In genomic region chr2:191020742-191021381, GRCh38 we compare ENCODE assay signal across 1 cellular context.
TF ChIP-seq lines count a peak whose summit lies in the region.

No MANE protein-coding gene starts in this region.

TF ChIP-seq in HepG2, 621 proteins besides CTCF, POLR2A, EP300 and RAD21 (continued from another document and continues in another):
- TF ChIP-seq YY1 (IDR thresholded peaks at IDR 0.05; ENCODE audit: insufficient read depth, insufficient replicate concordance, low read depth, low read length): peak; percentile 91
- no peak for TF ChIP-seq ZBTB20 (CRISPR knock-in tag; IDR thresholded peaks at IDR 0.05; ENCODE audit: borderline replicate concordance, low read depth)
- no peak; the same call in 1 of the 2 replicates for TF ChIP-seq ZNF530 (CRISPR knock-in tag; IDR thresholded peaks at IDR 0.05; ENCODE audit: low read depth)
- no peak for TF ChIP-seq ZNF207 (IDR thresholded peaks at IDR 0.05; ENCODE audit: borderline replicate concordance)
- TF ChIP-seq EZH2 (conservative IDR thresholded peaks at IDR 0.05; ENCODE audit: low read depth, low read length): no peak
- peak; percentile 67; the same call in 1 of the 2 replicates for TF ChIP-seq ZNF30 (CRISPR knock-in tag; IDR thresholded peaks at IDR 0.05)
- no peak for TF ChIP-seq WIZ (CRISPR knock-in tag; IDR thresholded peaks at IDR 0.05)
- no peak for TF ChIP-seq MIER3 (CRISPR knock-in tag; IDR thresholded peaks at IDR 0.05; ENCODE audit: borderline replicate concordance)
- no peak for TF ChIP-seq ZNF121 (CRISPR knock-in tag; IDR thresholded peaks at IDR 0.05)
- TF ChIP-seq KAT2B (IDR thresholded peaks at IDR 0.05; ENCODE audit: borderline replicate concordance, low read depth, low read length): no peak
- no peak for TF ChIP-seq ZNF773 (CRISPR knock-in tag; IDR thresholded peaks at IDR 0.05; ENCODE audit: borderline replicate concordance)
- no peak for TF ChIP-seq PAWR (CRISPR knock-in tag; IDR thresholded peaks at IDR 0.05; ENCODE audit: borderline replicate concordance)
- TF ChIP-seq HNF4G (IDR thresholded peaks at IDR 0.05; ENCODE audit: borderline replicate concordance, low read depth, low read length): no peak
- no peak for TF ChIP-seq HNF4G (CRISPR knock-in tag; IDR thresholded peaks at IDR 0.05; ENCODE audit: borderline replicate concordance, low read depth)
- TF ChIP-seq ZBTB49 (CRISPR knock-in tag; IDR thresholded peaks at IDR 0.05; ENCODE audit: borderline replicate concordance): no peak
- no peak for TF ChIP-seq ZBTB7A (CRISPR knock-in tag; IDR thresholded peaks at IDR 0.05)
- no peak for TF ChIP-seq POLR2AphosphoS2 (IDR thresholded peaks at IDR 0.05; ENCODE audit: low read depth, low read length)
- TF ChIP-seq ZNF629 (CRISPR knock-in tag; conservative IDR thresholded peaks at IDR 0.05): no peak
- peak; percentile 26; the same call in 1 of the 2 replicates for TF ChIP-seq UBTF (CRISPR knock-in tag; IDR thresholded peaks at IDR 0.05)
- no peak for TF ChIP-seq ARID2 (CRISPR knock-in tag; IDR thresholded peaks at IDR 0.05; ENCODE audit: borderline replicate concordance)
- peak; percentile 15 for TF ChIP-seq SETDB1 (CRISPR knock-in tag; IDR thresholded peaks at IDR 0.05; ENCODE audit: borderline replicate concordance)
- TF ChIP-seq AHDC1 (CRISPR knock-in tag; IDR thresholded peaks at IDR 0.05; ENCODE audit: borderline replicate concordance): no peak
- no peak for TF ChIP-seq SMAD3 (CRISPR knock-in tag; IDR thresholded peaks at IDR 0.05)
- TF ChIP-seq ZFP41 (CRISPR knock-in tag; IDR thresholded peaks at IDR 0.05; ENCODE audit: borderline replicate concordance): no peak
- TF ChIP-seq ZNF792 (CRISPR knock-in tag; IDR thresholded peaks at IDR 0.05): no peak
- TF ChIP-seq CBFB (CRISPR knock-in tag; IDR thresholded peaks at IDR 0.05): no peak
- no peak for TF ChIP-seq RFX1 (IDR thresholded peaks at IDR 0.05)
- TF ChIP-seq CENPBD1 (CRISPR knock-in tag; IDR thresholded peaks at IDR 0.05; ENCODE audit: borderline replicate concordance, low read depth): no peak
- TF ChIP-seq TBX2 (CRISPR knock-in tag; IDR thresholded peaks at IDR 0.05; ENCODE audit: borderline replicate concordance): peak; percentile 5; the same call in 1 of the 2 replicates
- TF ChIP-seq NPAS2 (CRISPR knock-in tag; IDR thresholded peaks at IDR 0.05; ENCODE audit: borderline replicate concordance): no peak
- TF ChIP-seq HOXD1 (CRISPR knock-in tag; IDR thresholded peaks at IDR 0.05): no peak
- TF ChIP-seq U2AF2 (IDR thresholded peaks at IDR 0.05; ENCODE audit: low read depth, low read length): no peak
- no peak for TF ChIP-seq CENPX (CRISPR knock-in tag; IDR thresholded peaks at IDR 0.05)
- no peak for TF ChIP-seq LRRFIP1 (CRISPR knock-in tag; conservative IDR thresholded peaks at IDR 0.05)
- no peak for TF ChIP-seq ZBTB44 (CRISPR knock-in tag; IDR thresholded peaks at IDR 0.05)
- TF ChIP-seq TFAP4 (IDR thresholded peaks at IDR 0.05; ENCODE audit: borderline replicate concordance, low read depth): no peak
- TF ChIP-seq ZBTB4 (CRISPR knock-in tag; IDR thresholded peaks at IDR 0.05; ENCODE audit: borderline replicate concordance): no peak
- peak; percentile 73 for TF ChIP-seq ZFX (CRISPR knock-in tag; IDR thresholded peaks at IDR 0.05; ENCODE audit: low read depth)
- TF ChIP-seq MATR3 (CRISPR knock-in tag; IDR thresholded peaks at IDR 0.05): no peak
- TF ChIP-seq ZC3H4 (CRISPR knock-in tag; IDR thresholded peaks at IDR 0.05; ENCODE audit: borderline replicate concordance): peak; percentile 97
- TF ChIP-seq FIP1L1 (IDR thresholded peaks at IDR 0.05; ENCODE audit: borderline replicate concordance, insufficient read depth, low read depth, low read length): no peak
- TF ChIP-seq MIXL1 (CRISPR knock-in tag; IDR thresholded peaks at IDR 0.05): no peak
- no peak for TF ChIP-seq ZNF576 (CRISPR knock-in tag; IDR thresholded peaks at IDR 0.05)
